In genomic region chr2:169798718-169799495, GRCh38 we compare ENCODE assay signal across 1 cellular context.
A peak's percentile ranks its signal among the peaks of the same experiment; 100 is the strongest.
TF ChIP-seq lines count a peak whose summit lies in the region.

Gene SSB (plus strand): TSS chr2:169798871. CDS start chr2:169800961, 2,090 bp downstream.

TF ChIP-seq in HepG2, 621 proteins besides CTCF, POLR2A, EP300 and RAD21 (continued from another document and continues in another):
- TF ChIP-seq, protein P1, sequence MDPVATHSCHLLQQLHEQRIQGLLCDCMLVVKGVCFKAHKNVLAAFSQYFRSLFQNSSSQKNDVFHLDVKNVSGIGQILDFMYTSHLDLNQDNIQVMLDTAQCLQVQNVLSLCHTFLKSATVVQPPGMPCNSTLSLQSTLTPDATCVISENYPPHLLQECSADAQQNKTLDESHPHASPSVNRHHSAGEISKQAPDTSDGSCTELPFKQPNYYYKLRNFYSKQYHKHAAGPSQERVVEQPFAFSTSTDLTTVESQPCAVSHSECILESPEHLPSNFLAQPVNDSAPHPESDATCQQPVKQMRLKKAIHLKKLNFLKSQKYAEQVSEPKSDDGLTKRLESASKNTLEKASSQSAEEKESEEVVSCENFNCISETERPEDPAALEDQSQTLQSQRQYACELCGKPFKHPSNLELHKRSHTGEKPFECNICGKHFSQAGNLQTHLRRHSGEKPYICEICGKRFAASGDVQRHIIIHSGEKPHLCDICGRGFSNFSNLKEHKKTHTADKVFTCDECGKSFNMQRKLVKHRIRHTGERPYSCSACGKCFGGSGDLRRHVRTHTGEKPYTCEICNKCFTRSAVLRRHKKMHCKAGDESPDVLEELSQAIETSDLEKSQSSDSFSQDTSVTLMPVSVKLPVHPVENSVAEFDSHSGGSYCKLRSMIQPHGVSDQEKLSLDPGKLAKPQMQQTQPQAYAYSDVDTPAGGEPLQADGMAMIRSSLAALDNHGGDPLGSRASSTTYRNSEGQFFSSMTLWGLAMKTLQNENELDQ (CRISPR knock-in tag; IDR thresholded peaks at IDR 0.05; ENCODE audit: borderline replicate concordance) = peak; percentile 64; the same call in 1 of the 2 replicates
- TF ChIP-seq, protein P2, sequence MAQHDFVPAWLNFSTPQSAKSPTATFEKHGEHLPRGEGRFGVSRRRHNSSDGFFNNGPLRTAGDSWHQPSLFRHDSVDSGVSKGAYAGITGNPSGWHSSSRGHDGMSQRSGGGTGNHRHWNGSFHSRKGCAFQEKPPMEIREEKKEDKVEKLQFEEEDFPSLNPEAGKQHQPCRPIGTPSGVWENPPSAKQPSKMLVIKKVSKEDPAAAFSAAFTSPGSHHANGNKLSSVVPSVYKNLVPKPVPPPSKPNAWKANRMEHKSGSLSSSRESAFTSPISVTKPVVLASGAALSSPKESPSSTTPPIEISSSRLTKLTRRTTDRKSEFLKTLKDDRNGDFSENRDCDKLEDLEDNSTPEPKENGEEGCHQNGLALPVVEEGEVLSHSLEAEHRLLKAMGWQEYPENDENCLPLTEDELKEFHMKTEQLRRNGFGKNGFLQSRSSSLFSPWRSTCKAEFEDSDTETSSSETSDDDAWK (CRISPR knock-in tag; IDR thresholded peaks at IDR 0.05) = no peak
- TF ChIP-seq HNRNPK (IDR thresholded peaks at IDR 0.05; ENCODE audit: low read depth, low read length, poor library complexity, severe bottlenecking) (no peak), ZNF350 (CRISPR knock-in tag; IDR thresholded peaks at IDR 0.05; ENCODE audit: borderline replicate concordance, low read depth) (peak; percentile 74), TERF1 (CRISPR knock-in tag; IDR thresholded peaks at IDR 0.05) (no peak), ZHX2 (IDR thresholded peaks at IDR 0.05; ENCODE audit: low read depth) (no peak), ZHX2 (CRISPR knock-in tag; IDR thresholded peaks at IDR 0.05; ENCODE audit: borderline replicate concordance) (no peak), SP4 (CRISPR knock-in tag; IDR thresholded peaks at IDR 0.05) (peak; percentile 73), REPIN1 (CRISPR knock-in tag; IDR thresholded peaks at IDR 0.05; ENCODE audit: borderline replicate concordance, low read depth) (peak; percentile 91), FUBP1 (CRISPR knock-in tag; IDR thresholded peaks at IDR 0.05; ENCODE audit: borderline replicate concordance) (no peak), HHEX (CRISPR knock-in tag; IDR thresholded peaks at IDR 0.05) (no peak), ZMAT3 (CRISPR knock-in tag; conservative IDR thresholded peaks at IDR 0.05) (0 out of 2 replicates have a peak, but pooled peaks have one; percentile 52), ZNF615 (CRISPR knock-in tag; IDR thresholded peaks at IDR 0.05; ENCODE audit: borderline replicate concordance) (0 out of 2 replicates have a peak, but pooled peaks have one; percentile 26), ATF7-NPFF (CRISPR knock-in tag; IDR thresholded peaks at IDR 0.05; ENCODE audit: low read depth) (0 out of 2 replicates have a peak, but pooled peaks have one; percentile 66), BRD4 (CRISPR knock-in tag; IDR thresholded peaks at IDR 0.05) (0 out of 2 replicates have a peak, but pooled peaks have one; percentile 62), SRSF1 (optimal IDR thresholded peaks at IDR 0.05; ENCODE audit: low read depth, low read length) (peak; percentile 90), SIX4 (CRISPR knock-in tag; IDR thresholded peaks at IDR 0.05) (no peak), STAT5B (CRISPR knock-in tag; IDR thresholded peaks at IDR 0.05) (no peak), HIVEP1 (CRISPR knock-in tag; IDR thresholded peaks at IDR 0.05) (peak; percentile 74; the same call in 1 of the 2 replicates), ZBTB38 (CRISPR knock-in tag; IDR thresholded peaks at IDR 0.05) (peak; percentile 88), TOPORS (CRISPR knock-in tag; IDR thresholded peaks at IDR 0.05) (no peak), REST (IDR thresholded peaks at IDR 0.05; ENCODE audit: borderline replicate concordance in 1 of 2, low read depth in 1 of 2, low read length in 2 of 2) (no peak), ZNF772 (CRISPR knock-in tag; IDR thresholded peaks at IDR 0.05) (peak; percentile 85), AKAP8 (CRISPR knock-in tag; IDR thresholded peaks at IDR 0.05) (no peak), ZHX1 (CRISPR knock-in tag; IDR thresholded peaks at IDR 0.05; ENCODE audit: low read depth) (no peak; the same call in 1 of the 2 replicates)
- TF ChIP-seq, protein P3, sequence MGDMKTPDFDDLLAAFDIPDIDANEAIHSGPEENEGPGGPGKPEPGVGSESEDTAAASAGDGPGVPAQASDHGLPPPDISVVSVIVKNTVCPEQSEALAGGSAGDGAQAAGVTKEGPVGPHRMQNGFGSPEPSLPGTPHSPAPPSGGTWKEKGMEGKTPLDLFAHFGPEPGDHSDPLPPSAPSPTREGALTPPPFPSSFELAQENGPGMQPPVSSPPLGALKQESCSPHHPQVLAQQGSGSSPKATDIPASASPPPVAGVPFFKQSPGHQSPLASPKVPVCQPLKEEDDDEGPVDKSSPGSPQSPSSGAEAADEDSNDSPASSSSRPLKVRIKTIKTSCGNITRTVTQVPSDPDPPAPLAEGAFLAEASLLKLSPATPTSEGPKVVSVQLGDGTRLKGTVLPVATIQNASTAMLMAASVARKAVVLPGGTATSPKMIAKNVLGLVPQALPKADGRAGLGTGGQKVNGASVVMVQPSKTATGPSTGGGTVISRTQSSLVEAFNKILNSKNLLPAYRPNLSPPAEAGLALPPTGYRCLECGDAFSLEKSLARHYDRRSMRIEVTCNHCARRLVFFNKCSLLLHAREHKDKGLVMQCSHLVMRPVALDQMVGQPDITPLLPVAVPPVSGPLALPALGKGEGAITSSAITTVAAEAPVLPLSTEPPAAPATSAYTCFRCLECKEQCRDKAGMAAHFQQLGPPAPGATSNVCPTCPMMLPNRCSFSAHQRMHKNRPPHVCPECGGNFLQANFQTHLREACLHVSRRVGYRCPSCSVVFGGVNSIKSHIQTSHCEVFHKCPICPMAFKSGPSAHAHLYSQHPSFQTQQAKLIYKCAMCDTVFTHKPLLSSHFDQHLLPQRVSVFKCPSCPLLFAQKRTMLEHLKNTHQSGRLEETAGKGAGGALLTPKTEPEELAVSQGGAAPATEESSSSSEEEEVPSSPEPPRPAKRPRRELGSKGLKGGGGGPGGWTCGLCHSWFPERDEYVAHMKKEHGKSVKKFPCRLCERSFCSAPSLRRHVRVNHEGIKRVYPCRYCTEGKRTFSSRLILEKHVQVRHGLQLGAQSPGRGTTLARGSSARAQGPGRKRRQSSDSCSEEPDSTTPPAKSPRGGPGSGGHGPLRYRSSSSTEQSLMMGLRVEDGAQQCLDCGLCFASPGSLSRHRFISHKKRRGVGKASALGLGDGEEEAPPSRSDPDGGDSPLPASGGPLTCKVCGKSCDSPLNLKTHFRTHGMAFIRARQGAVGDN (CRISPR knock-in tag; IDR thresholded peaks at IDR 0.05) = peak; percentile 94
